8 cellular contexts compared by ENCODE assay signal in genomic region chr17:38674013-38674748, GRCh38. TPM values are rescaled to one million over a fixed set of nuclear protein-coding genes. Genes with fewer than 3 reads are reported as not detected.
DNase-seq lines count a peak whose midpoint lies in the region; ATAC-seq, FAIRE-seq and TF ChIP-seq lines count a peak whose summit lies in the region.

No MANE protein-coding gene starts in this region.

- peak overlapping the region; percentile 66 for H3K4me3 ChIP-seq in LNCaP clone FGC (ENCODE audit: low read depth, low read length)
- peak overlapping the region in 1 of 2 donors; percentile 25 for H3K4me3 ChIP-seq in kidney (ENCODE audit: low read length in 2 of 2)

- peaks cover 13% of the 10 kb centered on the region for H3K27me3 Mint-ChIP-seq in activated naive CD8-positive, alpha-beta T cell

- TF ChIP-seq CTCF in LNCaP clone FGC (IDR thresholded peaks at IDR 0.05; ENCODE audit: control insufficient read depth, extremely low read depth, insufficient read depth) (peak; percentile 18; the same call in 1 of the 2 replicates), kidney (IDR thresholded peaks at IDR 0.05; ENCODE audit: borderline replicate concordance, extremely low read depth, insufficient read depth) (no peak)

- DNase-seq in CD1c-positive myeloid dendritic cell (ENCODE audit: extremely low spot score) (peak; percentile 54), LNCaP clone FGC (ENCODE audit: low read depth) (no peak), kidney (peak; percentile 79)
- DNase-seq in stimulated activated CD8-positive, alpha-beta memory T cell treated with anti-CD3 and anti-CD28 coated beads, Interleukin-2, amount 100 ng/mL, for 48 hours (ENCODE audit: low read depth in 2 of 2): peak; percentile 30 to 34

- H3K27ac ChIP-seq in kidney (ENCODE audit: low read depth in 2 of 2, low read length in 2 of 2): no peak overlapping the region

- no peaks in the 10 kb centered on the region for H3K36me3 ChIP-seq in kidney (ENCODE audit: control insufficient read depth in 1 of 2, insufficient read depth in 2 of 2, low read length in 2 of 2)

- H3K36me3 Mint-ChIP-seq in activated naive CD8-positive, alpha-beta T cell: no peaks in the 10 kb centered on the region

- no peak for FAIRE-seq in kidney (lab: Jason Lieb, UNC)

- H3K27ac Mint-ChIP-seq in activated naive CD8-positive, alpha-beta T cell: no peak overlapping the region

- H3K4me1 Mint-ChIP-seq in activated naive CD8-positive, alpha-beta T cell (ENCODE audit: low read depth): peaks cover 45% of the 10 kb centered on the region

- H3K4me1 ChIP-seq in kidney (ENCODE audit: control insufficient read depth in 1 of 2, insufficient read depth in 1 of 2, low read depth in 1 of 2, low read length in 2 of 2): peaks cover 3 to 9% of the 10 kb centered on the region in 2 donors

- no peaks in the 10 kb centered on the region for H3K9me3 ChIP-seq in kidney (ENCODE audit: control insufficient read depth in 1 of 2, low read length in 2 of 2)

- no peaks in the 10 kb centered on the region for H3K9me3 Mint-ChIP-seq in activated naive CD8-positive, alpha-beta T cell (ENCODE audit: low read depth)

- H3K4me3 Mint-ChIP-seq in activated naive CD8-positive, alpha-beta T cell: peak overlapping the region; percentile 35

- ATAC-seq in GM19397 (IDR thresholded peaks at IDR 0.05; ENCODE audit: unreplicated experiment): peak; percentile 16
- no peak for ATAC-seq in HG03175 (IDR thresholded peaks at IDR 0.05; ENCODE audit: unreplicated experiment)
- no peak for ATAC-seq in GM21526 (IDR thresholded peaks at IDR 0.05; ENCODE audit: low FRiP score, unreplicated experiment)

- intact Hi-C loops in kidney (cut with DNase I): loop anchor here (5.0 kb wide), 1 partner anchor 58 kb away; the partner anchor contains the start of gene CISD3

- peak overlapping the region in 1 of 2 donors; percentile 34 for H3K9ac ChIP-seq in kidney (ENCODE audit: low read length in 2 of 2)

RNA-seq across cellular contexts. Expression of gene EPOP, which starts 0.6 kb away (rescaled TPM):
- total RNA-seq in kidney: 1.3 TPM
- 0.49 TPM for polyA plus RNA-seq in kidney (ENCODE audit: insufficient read depth, low read depth, low replicate concordance)

RNA-seq across cellular contexts. Expression of gene MLLT6, which starts 30.9 kb away (rescaled TPM):
- total RNA-seq in kidney: 199 TPM
- polyA plus RNA-seq in kidney (ENCODE audit: insufficient read depth, low read depth, low replicate concordance): 34.3 TPM

RNA-seq across cellular contexts. Expression of gene CISD3, which starts 56.0 kb away (rescaled TPM):
- 37.7 TPM for total RNA-seq in kidney
- polyA plus RNA-seq in kidney (ENCODE audit: insufficient read depth, low read depth, low replicate concordance): 152 TPM
